8 cellular contexts compared by ENCODE assay signal in genomic region chr7:23938937-23939552, GRCh38.
DNase-seq lines count a peak whose midpoint lies in the region; TF ChIP-seq lines count a peak whose summit lies in the region.

No MANE protein-coding gene starts in this region.

- H3K4me3 ChIP-seq in astrocyte of the spinal cord (ENCODE audit: low read depth, low read length), result no peak overlapping the region

- H3K27ac Mint-ChIP-seq in nephron progenitor cell, result no peak overlapping the region

- DNase-seq in SKM-1 treated with dmso at 0.1 percent for 144 hours (lab: John Stamatoyannopoulos, UW; ENCODE audit: unreplicated experiment) (peak; percentile 28), SKM-1 (lab: John Stamatoyannopoulos, UW; ENCODE audit: unreplicated experiment) (no peak), HCEC 1CT (peak; percentile 53), NCI-H1694 (lab: John Stamatoyannopoulos, UW) (peak; percentile 24), astrocyte of the spinal cord (ENCODE audit: low read depth, low spot score) (peak; percentile 30), nephron progenitor cell (peak; percentile 34), activated T-cell treated with anti-CD3 and anti-CD28 coated beads for 4 hours (no peak), NCI-H2029 treated with DMSO at 0.1 percent for 48 hours (lab: John Stamatoyannopoulos, UW) (no peak)

- in situ Hi-C loops in astrocyte of the spinal cord (cut with HindIII; ENCODE audit: low sequenced_read_pairs), result no loop called here

- no peak overlapping the region for H3K4me3 Mint-ChIP-seq in nephron progenitor cell

- H3K4me1 Mint-ChIP-seq in nephron progenitor cell, result no peaks in the 10 kb centered on the region

- no peaks in the 10 kb centered on the region for H3K27me3 Mint-ChIP-seq in nephron progenitor cell (ENCODE audit: low read depth, poor library complexity)

- peak; percentile 65 for TF ChIP-seq CTCF in astrocyte of the spinal cord (IDR thresholded peaks at IDR 0.05; ENCODE audit: low read depth, low read length)
- TF ChIP-seq CTCF in nephron progenitor cell (IDR thresholded peaks at IDR 0.05), result peak; percentile 45

- H3K9me3 Mint-ChIP-seq in nephron progenitor cell, result peaks cover 32% of the 10 kb centered on the region

- no peaks in the 10 kb centered on the region for H3K36me3 Mint-ChIP-seq in nephron progenitor cell (ENCODE audit: low read depth)

Comparison
In these comparisons a context has a peak if more than half of its experiments do, and no peak if none do; other contexts are left out.
1. DNase-seq: peak in SKM-1 treated with dmso at 0.1 percent for 144 hours (single experiment), HCEC 1CT (single experiment), NCI-H1694 (single experiment), astrocyte of the spinal cord (single experiment) and nephron progenitor cell (single experiment); none in SKM-1 (single experiment), activated T-cell treated with anti-CD3 and anti-CD28 coated beads for 4 hours (single experiment) and NCI-H2029 treated with DMSO at 0.1 percent for 48 hours (single experiment).